In genomic region chr12:125187780-125188741, GRCh38 we compare ENCODE assay signal across 13 cellular contexts. TPM values are rescaled to one million over a fixed set of nuclear protein-coding genes. Genes with fewer than 3 reads are reported as not detected.
A peak's percentile ranks its signal among the peaks of the same experiment; 100 is the strongest.
DNase-seq lines count a peak whose midpoint lies in the region; ATAC-seq and TF ChIP-seq lines count a peak whose summit lies in the region.
"Had no signal": no experiment of that assay in that cellular context is flagged by ENCODE, and none has a peak within 500 bp of the region (broad histone marks: within the 10 kb centered on the region; RNA-seq: fewer than 3 reads in every experiment).

No MANE protein-coding gene starts in this region.

- H3K36me3 ChIP-seq in ES-I3 (ENCODE audit: insufficient read depth, low read length) (no peaks in the 10 kb centered on the region), PC-3 (ENCODE audit: low read depth, low read length) (no peaks in the 10 kb centered on the region), esophagus muscularis mucosa (no peaks in the 10 kb centered on the region), testis (ENCODE audit: low read depth, missing control alignments) (no peaks in the 10 kb centered on the region)
- H3K36me3 ChIP-seq: esophagus squamous epithelium had no signal

- H3K27ac Mint-ChIP-seq in osteocyte (ENCODE audit: unreplicated experiment) = no peak overlapping the region
- no peak overlapping the region for H3K27ac Mint-ChIP-seq in activated CD4-positive, alpha-beta T cell treated with anti-CD3 and anti-CD28 coated beads, Interleukin-2, amount 10 ng/mL, durations not matched to agents 24 days and 14 days
- H3K27ac Mint-ChIP-seq: activated naive CD4-positive, alpha-beta T cell treated with anti-CD3 and anti-CD28 coated beads, Interleukin-2, amount 50 U/mL, for 24 hours had no signal

- DNase-seq in PC-3 (peak; percentile 13), esophagus muscularis mucosa (ENCODE audit: extremely low spot score) (no peak), osteocyte (ENCODE audit: extremely low spot score, unreplicated experiment) (no peak), EL (no peak), testis (no peak)
- DNase-seq in activated CD4-positive, alpha-beta T cell treated with anti-CD3 and anti-CD28 coated beads, Interleukin-2, amount 10 ng/mL, durations not matched to agents 24 days and 14 days = no peak
- DNase-seq: activated CD4-positive, CD25-positive, alpha-beta regulatory T cell; esophagus squamous epithelium; NCI-H1436 treated with DMSO at 0.1 percent for 48 hours had no signal

- H3K27me3 Mint-ChIP-seq in osteocyte (ENCODE audit: unreplicated experiment) = peaks cover 53% of the 10 kb centered on the region
- peaks cover 67% of the 10 kb centered on the region for H3K27me3 Mint-ChIP-seq in activated CD4-positive, alpha-beta T cell treated with anti-CD3 and anti-CD28 coated beads, Interleukin-2, amount 10 ng/mL, durations not matched to agents 24 days and 14 days

- 5% methylated on average over 23 of the region's 25 CpGs for WGBS in esophagus muscularis mucosa
- 3 to 4% methylated on average over 24 to 25 of the region's 25 CpGs for WGBS in testis, 2 donors

- H3K4me3 ChIP-seq in PC-3 (ENCODE audit: low read length) (no peak overlapping the region), esophagus muscularis mucosa (peak overlapping the region; percentile 46 to 55 (median 47)), testis (peak overlapping the region in 1 of 2 donors; percentile 17)

- no peaks in the 10 kb centered on the region for H3F3A ChIP-seq in PC-3 (ENCODE audit: low read length, unreplicated experiment)

- H3K9me3 ChIP-seq in ES-I3 (ENCODE audit: control insufficient read depth, insufficient read depth, low read length) (no peaks in the 10 kb centered on the region), PC-3 (ENCODE audit: low read length) (no peaks in the 10 kb centered on the region), esophagus muscularis mucosa (no peaks in the 10 kb centered on the region), testis (no peaks in the 10 kb centered on the region)
- H3K9me3 ChIP-seq: esophagus squamous epithelium had no signal

- CTCF ChIA-PET in PC-3 (lab: Charles Lee) = interaction anchor here (1.1 kb wide), 1 partner anchor 15 kb away, joined by 5 read pairs; no protein-coding TSS in a partner anchor

- 0 out of 2 replicates have a peak, but pooled peaks cover 3% of the 10 kb centered on the region for H4K20me1 ChIP-seq in PC-3 (ENCODE audit: low read length)

- intact Hi-C loops in PC-3 (cut with micrococcal nuclease) = no loop called here
- intact Hi-C loops in esophagus muscularis mucosa (cut with DNase I) = no loop called here
- intact Hi-C loops in activated CD4-positive, alpha-beta T cell treated with anti-CD3 and anti-CD28 coated beads, Interleukin-2, amount 10 ng/mL, durations not matched to agents 24 days and 14 days (cut with micrococcal nuclease) = no loop called here
- intact Hi-C loops in testis (cut with DNase I; ENCODE audit: low total_unique reads) = no loop called here

- peaks cover 18% of the 10 kb centered on the region for H3K4me1 Mint-ChIP-seq in osteocyte (ENCODE audit: unreplicated experiment)
- H3K4me1 Mint-ChIP-seq in activated CD4-positive, alpha-beta T cell treated with anti-CD3 and anti-CD28 coated beads, Interleukin-2, amount 10 ng/mL, durations not matched to agents 24 days and 14 days = peaks cover 14% of the 10 kb centered on the region

- peak overlapping the region; percentile 48 for H3K4me3 Mint-ChIP-seq in osteocyte (ENCODE audit: unreplicated experiment)
- no peak overlapping the region for H3K4me3 Mint-ChIP-seq in activated CD4-positive, alpha-beta T cell treated with anti-CD3 and anti-CD28 coated beads, Interleukin-2, amount 10 ng/mL, durations not matched to agents 24 days and 14 days
- H3K4me3 Mint-ChIP-seq: activated naive CD4-positive, alpha-beta T cell treated with anti-CD3 and anti-CD28 coated beads, Interleukin-2, amount 50 U/mL, for 24 hours had no signal

- H3K27ac ChIP-seq in PC-3 (ENCODE audit: low read length) (no peak overlapping the region), esophagus muscularis mucosa (replicated peaks in 1 of 4) (no peak overlapping the region), testis (no peak overlapping the region)
- H3K27ac ChIP-seq: esophagus squamous epithelium, HL-60 had no signal

- TF ChIP-seq EP300 in esophagus muscularis mucosa (IDR thresholded peaks at IDR 0.05) = no peak

- no peaks in the 10 kb centered on the region for H3K79me2 ChIP-seq in PC-3 (ENCODE audit: low read length)

- H3K4me1 ChIP-seq in ES-I3 (ENCODE audit: insufficient read depth, low read length) (peaks cover 37% of the 10 kb centered on the region), PC-3 (ENCODE audit: insufficient read depth, low read length) (no peaks in the 10 kb centered on the region), esophagus muscularis mucosa (peaks cover 19 to 37% (median 35%) of the 10 kb centered on the region in 4 donors), testis (peaks cover 9% of the 10 kb centered on the region)

- H3K9ac ChIP-seq in ES-I3 (ENCODE audit: low read depth, low read length) = peak overlapping the region; percentile 48; the same call in 1 of the 2 replicates
- H3K9ac ChIP-seq in PC-3 (ENCODE audit: low read length) = no peak overlapping the region

- TF ChIP-seq CTCF in PC-3 (conservative IDR thresholded peaks at IDR 0.05; ENCODE audit: low read depth, low read length) (no peak), esophagus muscularis mucosa (IDR thresholded peaks at IDR 0.05) (no peak), osteocyte (IDR thresholded peaks at IDR 0.05) (no peak), testis (IDR thresholded peaks at IDR 0.05) (no peak)

- H3K36me3 Mint-ChIP-seq in osteocyte (ENCODE audit: unreplicated experiment) = no peaks in the 10 kb centered on the region
- no peaks in the 10 kb centered on the region for H3K36me3 Mint-ChIP-seq in activated CD4-positive, alpha-beta T cell treated with anti-CD3 and anti-CD28 coated beads, Interleukin-2, amount 10 ng/mL, durations not matched to agents 24 days and 14 days (ENCODE audit: low read depth)
- H3K36me3 Mint-ChIP-seq: activated naive CD4-positive, alpha-beta T cell treated with anti-CD3 and anti-CD28 coated beads, Interleukin-2, amount 50 U/mL, for 24 hours had no signal

- H3K27me3 ChIP-seq in PC-3 (ENCODE audit: low read length) = peaks cover 82% of the 10 kb centered on the region
- peaks cover 3 to 89% (median 28%) of the 10 kb centered on the region in 4 donors for H3K27me3 ChIP-seq in esophagus muscularis mucosa
- no peaks in the 10 kb centered on the region for H3K27me3 ChIP-seq in testis

- BruUV-seq in PC-3 (replicated peaks; lab: Mats Ljungman, UMichigan) = no TSS peak

- H2AFZ ChIP-seq in PC-3 (ENCODE audit: low read length) = no peak overlapping the region

- no peaks in the 10 kb centered on the region for H3K9me3 Mint-ChIP-seq in osteocyte (ENCODE audit: unreplicated experiment)
- no peaks in the 10 kb centered on the region for H3K9me3 Mint-ChIP-seq in activated CD4-positive, alpha-beta T cell treated with anti-CD3 and anti-CD28 coated beads, Interleukin-2, amount 10 ng/mL, durations not matched to agents 24 days and 14 days
- H3K9me3 Mint-ChIP-seq: activated naive CD4-positive, alpha-beta T cell treated with anti-CD3 and anti-CD28 coated beads, Interleukin-2, amount 50 U/mL, for 24 hours had no signal

- ATAC-seq in PC-3 (no peak), GM21529 (IDR thresholded peaks at IDR 0.05; ENCODE audit: unreplicated experiment) (no peak)

- H3K4me2 ChIP-seq in PC-3 (ENCODE audit: low read length) = 0 out of 2 replicates have a peak overlapping the region, but pooled peaks have one; percentile 16

- POLR2A ChIA-PET in PC-3 (lab: Charles Lee; ENCODE audit: unreplicated experiment) = interaction anchor here (0.6 kb wide), 1 partner anchor 132 kb away, joined by 3 read pairs; no protein-coding TSS in a partner anchor

- TF ChIP-seq POLR2A in esophagus muscularis mucosa (IDR thresholded peaks at IDR 0.05; ENCODE audit: low read depth) (no peak), testis (IDR thresholded peaks at IDR 0.05) (no peak)

- no peaks in the 10 kb centered on the region for H3K9me2 ChIP-seq in PC-3 (replicated peaks; ENCODE audit: low read length)

RNA-seq across cellular contexts. Expression of gene TMEM132B, which starts 1.9 kb away (rescaled TPM):
- total RNA-seq in PC-3 (2014; rRNA removed) (not detected in 2 replicates), esophagus muscularis mucosa (1 to 10 TPM; 1.7 to 3.4 (median 2.9) TPM), osteocyte (0.35 and 0.42 TPM in 2 replicates), testis (1 to 10 TPM; 4.7 to 7.3 TPM)
- not detected in 2 replicates for total RNA-seq in activated CD4-positive, alpha-beta T cell treated with anti-CD3 and anti-CD28 coated beads, Interleukin-2, amount 10 ng/mL, durations not matched to agents 24 days and 14 days
- polyA plus RNA-seq in testis (ENCODE audit: insufficient read depth, low read depth, low replicate concordance) = 11.9 TPM
